9 cellular contexts compared by ENCODE assay signal in genomic region chr4:139858436-139859225, GRCh38.
DNase-seq lines count a peak whose midpoint lies in the region; ATAC-seq and TF ChIP-seq lines count a peak whose summit lies in the region.
"Had no signal": no experiment of that assay in that cellular context is flagged by ENCODE, and none has a peak within 500 bp of the region (broad histone marks: within the 10 kb centered on the region; RNA-seq: fewer than 3 reads in every experiment).

No MANE protein-coding gene starts in this region.

- H3K4me1 ChIP-seq in thyroid gland = no peaks in the 10 kb centered on the region

- no peak overlapping the region for H3K27ac ChIP-seq in thyroid gland
- H3K27ac ChIP-seq in CD4-positive, alpha-beta T cell (ENCODE audit: low read depth, low read length) = no peak overlapping the region

- WGBS in thyroid gland, 2 donors = 93 to 98% methylated on average over 8 of the region's 8 CpGs

- no peak for TF ChIP-seq CTCF in GM10266 (IDR thresholded peaks at IDR 0.05; ENCODE audit: control insufficient read depth, insufficient read depth, low read depth, missing control alignments)
- TF ChIP-seq CTCF in thyroid gland (IDR thresholded peaks at IDR 0.05) = no peak
- TF ChIP-seq CTCF in CD4-positive, alpha-beta T cell (IDR thresholded peaks at IDR 0.05) = no peak

- no peaks in the 10 kb centered on the region for H3K9me3 ChIP-seq in thyroid gland
- H3K9me3 ChIP-seq in CD4-positive, alpha-beta T cell (ENCODE audit: control insufficient read depth, low read length) = no peaks in the 10 kb centered on the region

- H3K36me3 Mint-ChIP-seq in CD4-positive, alpha-beta T cell (ENCODE audit: low read depth) = no peaks in the 10 kb centered on the region

- POLR2A ChIA-PET in CD4-positive, alpha-beta T cell (lab: Charles Lee) = no interaction called here

- peaks cover 31% of the 10 kb centered on the region for H3K4me1 Mint-ChIP-seq in CD4-positive, alpha-beta T cell (ENCODE audit: low read depth)

- no peak overlapping the region for H3K27ac Mint-ChIP-seq in CD4-positive, alpha-beta T cell

- intact Hi-C loops in thyroid gland (cut with DNase I) = no loop called here
- intact Hi-C loops in CD4-positive, alpha-beta T cell (cut with DNase I, micrococcal nuclease) = no loop called here

- no peak for TF ChIP-seq POLR2A in thyroid gland (IDR thresholded peaks at IDR 0.05)

- DNase-seq in GM10266 (ENCODE audit: extremely low spot score) (peak; percentile 59), GM19238 (ENCODE audit: insufficient read length, low spot score) (peak; percentile 6), thyroid gland (no peak), Kasumi-1 (lab: John Stamatoyannopoulos, UW) (no peak)
- peak; percentile 59 to 62 for DNase-seq in activated T-cell treated with anti-CD3 and anti-CD28 coated beads, Interleukin-2, amount 50 U/mL, for 48 hours
- DNase-seq in CD4-positive, alpha-beta T cell = no peak
- no peak for DNase-seq in effector CD8-positive, alpha-beta T cell (lab: John Stamatoyannopoulos, UW)
- DNase-seq: stimulated activated naive CD4-positive, alpha-beta T cell had no signal

- H3K36me3 ChIP-seq in thyroid gland = no peaks in the 10 kb centered on the region

- no peaks in the 10 kb centered on the region for H3K9me3 Mint-ChIP-seq in CD4-positive, alpha-beta T cell

- no peak overlapping the region for H3K4me3 ChIP-seq in thyroid gland (replicated peaks in 1 of 3)

- ATAC-seq in HG02884 (IDR thresholded peaks at IDR 0.05; ENCODE audit: unreplicated experiment) = peak; percentile 97
- ATAC-seq in CD4-positive, alpha-beta T cell (ENCODE audit: poor library complexity) = no peak

- CTCF ChIA-PET in CD4-positive, alpha-beta T cell (lab: Charles Lee) = no interaction called here

- no peaks in the 10 kb centered on the region for H3K27me3 Mint-ChIP-seq in CD4-positive, alpha-beta T cell

- H3K4me3 Mint-ChIP-seq in CD4-positive, alpha-beta T cell = no peak overlapping the region

- no peaks in the 10 kb centered on the region for H3K27me3 ChIP-seq in thyroid gland
- H3K27me3 ChIP-seq in CD4-positive, alpha-beta T cell (ENCODE audit: control insufficient read depth, insufficient read depth, low read length) = no peaks in the 10 kb centered on the region

Comparison
In these comparisons a context has a peak if more than half of its experiments do, and no peak if none do; other contexts are left out.
1. DNase-seq: peak in GM10266 (single experiment), GM19238 (single experiment) and activated T-cell treated with anti-CD3 and anti-CD28 coated beads, Interleukin-2, amount 50 U/mL, for 48 hours (2 of 2); none in thyroid gland (0 of 2), CD4-positive, alpha-beta T cell (0 of 10), Kasumi-1 (0 of 2) and effector CD8-positive, alpha-beta T cell (single experiment).